8 cellular contexts compared by ENCODE assay signal in genomic region chr5:131379071-131379538, GRCh38.
DNase-seq lines count a peak whose midpoint lies in the region; ATAC-seq and TF ChIP-seq lines count a peak whose summit lies in the region.

No MANE protein-coding gene starts in this region.

- DNase-seq in central memory CD4-positive, alpha-beta T cell = peak; percentile 49
- peak; percentile 69 for DNase-seq in renal cortical epithelial cell (ENCODE audit: low read depth)
- no peak for DNase-seq in COR-L47 (lab: John Stamatoyannopoulos, UW)
- DNase-seq in omental fat pad (ENCODE audit: low spot score) = no peak
- no peak for DNase-seq in iPS-NIHi11 (ENCODE audit: low spot score)

- ATAC-seq in GM19351 (IDR thresholded peaks at IDR 0.05; ENCODE audit: unreplicated experiment) (peak; percentile 12), HG03520 (IDR thresholded peaks at IDR 0.05; ENCODE audit: unreplicated experiment) (peak; percentile 16), HG02938 (IDR thresholded peaks at IDR 0.05; ENCODE audit: unreplicated experiment) (no peak), omental fat pad (ENCODE audit: low FRiP score) (no peak)

- TF ChIP-seq CTCF in omental fat pad (IDR thresholded peaks at IDR 0.05) = no peak

Comparison
In these comparisons a context has a peak if more than half of its experiments do, and no peak if none do; other contexts are left out.
1. ATAC-seq: peak in GM19351 (single experiment) and HG03520 (single experiment); none in HG02938 (single experiment) and omental fat pad (single experiment).
2. DNase-seq: peak in central memory CD4-positive, alpha-beta T cell (single experiment) and renal cortical epithelial cell (single experiment); none in COR-L47 (single experiment), omental fat pad (single experiment) and iPS-NIHi11 (single experiment).